Comparison of ENCODE assay signal across 8 cellular contexts in genomic region chr20:21719592-21720214, GRCh38. TPM values are rescaled to one million over a fixed set of nuclear protein-coding genes. Genes with fewer than 3 reads are reported as not detected.
DNase-seq lines count a peak whose midpoint lies in the region; ATAC-seq and TF ChIP-seq lines count a peak whose summit lies in the region.

No MANE protein-coding gene starts in this region.

- peaks cover 8% of the 10 kb centered on the region for H3K4me1 ChIP-seq in KMS-11 (ENCODE audit: low read depth, poor library complexity, severe bottlenecking)
- H3K4me1 ChIP-seq in Panc1 (ENCODE audit: control insufficient read depth, insufficient read depth, low read length), result no peaks in the 10 kb centered on the region
- no peaks in the 10 kb centered on the region for H3K4me1 ChIP-seq in vagina

- no peak for TF ChIP-seq POLR2A in vagina (IDR thresholded peaks at IDR 0.05)

- peak overlapping the region; percentile 50; the same call in 1 of the 2 replicates for H2AFZ ChIP-seq in KMS-11 (ENCODE audit: low read depth)

- DNase-seq in EL, result peak; percentile 31
- peak; percentile 45 for DNase-seq in Panc1 (ENCODE audit: low read depth, low spot score)
- peak; percentile 27 for DNase-seq in cerebellum (ENCODE audit: low spot score)
- peak; percentile 18 for DNase-seq in middle frontal gyrus (ENCODE audit: extremely low spot score, low spot score)
- no peak for DNase-seq in vagina (ENCODE audit: extremely low spot score in 2 of 2)

- H3K27ac ChIP-seq in 22Rv1, result no peak overlapping the region
- H3K27ac ChIP-seq in KMS-11, result no peak overlapping the region
- H3K27ac ChIP-seq in Panc1 (ENCODE audit: low read length), result no peak overlapping the region
- H3K27ac ChIP-seq in vagina, result no peak overlapping the region

- no TSS peak for BruUV-seq in Panc1 (replicated peaks; lab: Mats Ljungman, UMichigan)

- intact Hi-C loops in Panc1 (cut with micrococcal nuclease; ENCODE audit: unreplicated experiment), result loop anchor here (1.0 to 5.0 kb wide), 3 partner anchors 387 to 593 kb away; no protein-coding TSS in a partner anchor
- intact Hi-C loops in vagina (cut with DNase I), result no loop called here

- no peak overlapping the region for H3K4me2 ChIP-seq in KMS-11

- no peaks in the 10 kb centered on the region for H3K27me3 ChIP-seq in KMS-11 (ENCODE audit: insufficient read depth, low read depth)
- peaks cover 6% of the 10 kb centered on the region; the same call in 1 of the 2 replicates for H3K27me3 ChIP-seq in Panc1 (ENCODE audit: control insufficient read depth, insufficient read depth, low read length)
- no peaks in the 10 kb centered on the region for H3K27me3 ChIP-seq in vagina

- H3K36me3 ChIP-seq in KMS-11 (ENCODE audit: insufficient read depth) (no peaks in the 10 kb centered on the region), Panc1 (ENCODE audit: control insufficient read depth, insufficient read depth, low read length) (no peaks in the 10 kb centered on the region), vagina (no peaks in the 10 kb centered on the region)

- H4K20me1 ChIP-seq in KMS-11 (ENCODE audit: insufficient read depth), result no peaks in the 10 kb centered on the region

- in situ Hi-C loops in Panc1 (cut with HindIII; ENCODE audit: low pct_unique_long_range_greater_than_20kb, low sequenced_read_pairs), result no loop called here

- POLR2A ChIA-PET in Panc1 (lab: Charles Lee), result no interaction called here

- ATAC-seq in Panc1, result no peak
- no peak for ATAC-seq in GM19463 (IDR thresholded peaks at IDR 0.05; ENCODE audit: unreplicated experiment)

- TF ChIP-seq CTCF in 22Rv1 (IDR thresholded peaks at IDR 0.05) (peak; percentile 92), KMS-11 (conservative IDR thresholded peaks at IDR 0.05; ENCODE audit: low read depth, low read length) (peak; percentile 78), Panc1 (IDR thresholded peaks at IDR 0.05) (peak; percentile 77; the same call in 1 of the 2 replicates), vagina (IDR thresholded peaks at IDR 0.05) (peak; percentile 17 to 37 (median 27))

- no peaks in the 10 kb centered on the region; the same call in 1 of the 2 replicates for H3K9me3 ChIP-seq in Panc1 (ENCODE audit: control insufficient read depth, insufficient read depth, low read depth, low read length)
- H3K9me3 ChIP-seq in vagina, result no peaks in the 10 kb centered on the region

- CTCF ChIA-PET in Panc1 (lab: Charles Lee), result interaction anchor here (0.5 to 1.4 kb wide), 3 partner anchors 17 to 387 kb away, joined by 6 to 17 read pairs (median 8); no protein-coding TSS in a partner anchor

- H3K9ac ChIP-seq in KMS-11, result no peak overlapping the region

- H3K4me3 ChIP-seq in KMS-11 (IDR thresholded peaks at IDR 0.05; ENCODE audit: insufficient read depth, low read depth, low read length) (no peak overlapping the region), Panc1 (ENCODE audit: low read depth in 2 of 2, low read length in 2 of 2) (no peak overlapping the region), vagina (no peak overlapping the region)

- no peaks in the 10 kb centered on the region for H3K79me2 ChIP-seq in KMS-11 (ENCODE audit: insufficient read depth, low read depth)

RNA-seq across cellular contexts. Expression of gene PAX1, which starts 14.2 kb away (rescaled TPM):
- not detected for total RNA-seq in Panc1 (2021; ENCODE audit: unreplicated experiment)
- not detected for polyA plus RNA-seq in Panc1 (2012; ENCODE audit: insufficient read length)
- total RNA-seq in cerebellum, result not detected
- not detected for total RNA-seq in vagina

Comparison
In these comparisons a context has a peak if more than half of its experiments do, and no peak if none do; other contexts are left out.
1. CTCF ChIP-seq: peak in every context shown above with its lines; median percentile 92 in 22Rv1; 78 in KMS-11; 77 in Panc1; 27 in vagina.
2. DNase-seq: peak in EL (single experiment), Panc1 (single experiment), cerebellum (single experiment) and middle frontal gyrus (single experiment); none in vagina (0 of 2).